Comparison of ENCODE assay signal across 9 cellular contexts in the genomic region with DNA sequence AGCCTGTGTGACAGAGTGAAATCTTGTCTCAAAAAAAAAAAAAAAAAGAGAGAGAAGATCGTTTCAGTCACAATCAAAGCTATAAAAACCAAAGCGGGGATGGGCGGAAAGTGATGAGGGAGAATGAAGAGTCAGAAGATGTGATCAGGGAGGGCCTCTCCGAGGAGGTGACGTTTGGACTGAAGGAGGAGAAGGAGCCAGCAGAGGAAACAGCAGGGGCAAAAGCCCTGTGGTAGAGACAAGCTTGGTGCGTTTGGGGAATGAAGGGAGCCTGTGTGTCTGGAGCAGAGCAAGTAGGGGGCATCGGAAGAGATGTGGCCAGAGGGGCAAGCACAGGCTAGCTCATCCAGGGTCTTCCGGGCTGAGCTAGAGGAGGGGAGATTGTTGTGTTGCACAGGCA. TPM values are rescaled to one million over a fixed set of nuclear protein-coding genes. Genes with fewer than 3 reads are reported as not detected.
"Had no signal": no experiment of that assay in that cellular context is flagged by ENCODE, and none has a peak within 500 bp of the region (broad histone marks: within the 10 kb centered on the region; RNA-seq: fewer than 3 reads in every experiment).

No MANE protein-coding gene starts in this region.

- H3K4me3 Mint-ChIP-seq: HFFc6, IgD-negative memory B cell had no signal

- H3K9me3 Mint-ChIP-seq: HFFc6 had no signal

- ATAC-seq: HepG2 had no signal

- H3K27ac Mint-ChIP-seq: HFFc6, IgD-negative memory B cell had no signal

- DNase-seq: GOT3, H7, HCEC 1CT, HFFc6, KG1 had no signal

- H3K27ac ChIP-seq: HL-60 had no signal

- H3K4me1 Mint-ChIP-seq: IgD-negative memory B cell had no signal

- FAIRE-seq: HepG2 had no signal

RNA-seq across cellular contexts. Expression of a gene that starts 14.5 kb away (rescaled TPM):
- total RNA-seq: HFFc6, HT1080 had no signal
- polyA plus RNA-seq: IgD-negative memory B cell had no signal

RNA-seq across cellular contexts. Expression of a gene that starts 27.9 kb away (rescaled TPM):
- total RNA-seq: H7, HepG2, HFFc6, HT1080 had no signal
- polyA plus RNA-seq: HepG2, IgD-negative memory B cell had no signal
